Comparison of ENCODE assay signal across 16 cellular contexts in genomic region chr11:10640308-10640707, GRCh38. TPM values are rescaled to one million over a fixed set of nuclear protein-coding genes. Genes with fewer than 3 reads are reported as not detected.
DNase-seq lines count a peak whose midpoint lies in the region; ATAC-seq and TF ChIP-seq lines count a peak whose summit lies in the region.
"Had no signal": no experiment of that assay in that cellular context is flagged by ENCODE, and none has a peak within 500 bp of the region (broad histone marks: within the 10 kb centered on the region; RNA-seq: fewer than 3 reads in every experiment).

No MANE protein-coding gene starts in this region.

- no peaks in the 10 kb centered on the region for H3K9me3 ChIP-seq in OCI-LY3 (ENCODE audit: insufficient read depth, low read length)
- H3K9me3 ChIP-seq in mucosa of descending colon, result no peaks in the 10 kb centered on the region
- H3K9me3 ChIP-seq: MG63 had no signal

- no peaks in the 10 kb centered on the region for H3K79me2 ChIP-seq in OCI-LY3 (ENCODE audit: low read length)

- ATAC-seq in left lobe of liver, result peak; percentile 22
- no peak for ATAC-seq in mucosa of descending colon
- no peak for ATAC-seq in HG02884 (IDR thresholded peaks at IDR 0.05; ENCODE audit: unreplicated experiment)
- ATAC-seq: activated CD4-positive, alpha-beta T cell treated with anti-CD3 and anti-CD28 coated beads for 36 hours; PC-3 had no signal

- no peaks in the 10 kb centered on the region for H3K36me3 ChIP-seq in OCI-LY3 (replicated peaks; ENCODE audit: low read depth, low read length)
- H3K36me3 ChIP-seq in mucosa of descending colon (ENCODE audit: low read depth), result no peaks in the 10 kb centered on the region
- H3K36me3 ChIP-seq: MG63 had no signal

- peak overlapping the region; percentile 36 for H3K4me2 ChIP-seq in OCI-LY3 (ENCODE audit: low read length)
- H3K4me2 ChIP-seq: smooth muscle cell had no signal

- H3K27ac ChIP-seq in HL-60 (replicated peaks), result peak overlapping the region; percentile 37
- no peak overlapping the region for H3K27ac ChIP-seq in OCI-LY3 (ENCODE audit: low read length)
- peak overlapping the region; percentile 65 for H3K27ac ChIP-seq in substantia nigra (ENCODE audit: low read depth, low read length, poor library complexity, severe bottlenecking)

- H3K4me3 ChIP-seq in HL-60 (replicated peaks; ENCODE audit: insufficient read depth, low read length), result no peak overlapping the region
- H3K4me3 ChIP-seq in OCI-LY3 (ENCODE audit: low read length), result no peak overlapping the region
- H3K4me3 ChIP-seq in mucosa of descending colon, result no peak overlapping the region
- H3K4me3 ChIP-seq: MG63, smooth muscle cell had no signal

- no peaks in the 10 kb centered on the region for H3K36me3 Mint-ChIP-seq in activated T-cell treated with anti-CD3 and anti-CD28 coated beads, Interleukin-2, amount 50 U/mL, for 24 hours (ENCODE audit: low read depth)
- H3K36me3 Mint-ChIP-seq: activated naive CD8-positive, alpha-beta T cell treated with anti-CD3 and anti-CD28 coated beads, Interleukin-2, amount 10 ng/mL, durations not matched to agents 7 days and 5 days had no signal

- H3K9ac ChIP-seq in OCI-LY3 (ENCODE audit: low read length), result no peak overlapping the region

- no peaks in the 10 kb centered on the region for H3K27me3 ChIP-seq in HL-60 (ENCODE audit: insufficient read depth, poor library complexity, severe bottlenecking)
- no peaks in the 10 kb centered on the region for H3K27me3 ChIP-seq in OCI-LY3 (ENCODE audit: low read depth, low read length)
- H3K27me3 ChIP-seq: MG63 had no signal

- no peaks in the 10 kb centered on the region for H3K4me1 Mint-ChIP-seq in activated T-cell treated with anti-CD3 and anti-CD28 coated beads, Interleukin-2, amount 50 U/mL, for 24 hours (ENCODE audit: low read depth)
- H3K4me1 Mint-ChIP-seq: activated CD4-positive, alpha-beta T cell treated with anti-CD3 and anti-CD28 coated beads for 36 hours; activated naive CD8-positive, alpha-beta T cell treated with anti-CD3 and anti-CD28 coated beads, Interleukin-2, amount 10 ng/mL, durations not matched to agents 7 days and 5 days had no signal

- TF ChIP-seq CTCF in HL-60 (IDR thresholded peaks at IDR 0.05; ENCODE audit: insufficient read depth, low read length) (no peak), OCI-LY3 (IDR thresholded peaks at IDR 0.05; ENCODE audit: low read depth, low read length) (no peak), mucosa of descending colon (IDR thresholded peaks at IDR 0.05) (no peak)

- DNase-seq in HL-60 (ENCODE audit: low read depth in 1 of 2, low spot score in 1 of 2) (peak in 1 of 2 experiments; percentile 71), left lobe of liver (ENCODE audit: low spot score) (no peak), substantia nigra (lab: John Stamatoyannopoulos, UW) (no peak), mucosa of descending colon (no peak)
- no peak for DNase-seq in activated T-cell treated with anti-CD3 and anti-CD28 coated beads, Interleukin-2, amount 50 U/mL, for 24 hours
- DNase-seq: activated CD4-positive, alpha-beta T cell treated with anti-CD3 and anti-CD28 coated beads for 36 hours; activated naive CD8-positive, alpha-beta T cell treated with anti-CD3 and anti-CD28 coated beads, Interleukin-2, amount 10 ng/mL, durations not matched to agents 7 days and 5 days; cerebellar nuclear complex; DMS79 treated with DMSO at 0.1 percent for 48 hours; MG63; NCI-H2171 treated with DMSO at 0.1 percent for 48 hours; PC-3; T-helper 1 cell had no signal

- no peaks in the 10 kb centered on the region for H4K20me1 ChIP-seq in OCI-LY3 (ENCODE audit: insufficient read depth, low read length)

- no peak overlapping the region for H3K4me3 Mint-ChIP-seq in activated T-cell treated with anti-CD3 and anti-CD28 coated beads, Interleukin-2, amount 50 U/mL, for 24 hours
- H3K4me3 Mint-ChIP-seq: activated CD4-positive, alpha-beta T cell treated with anti-CD3 and anti-CD28 coated beads for 36 hours; activated naive CD8-positive, alpha-beta T cell treated with anti-CD3 and anti-CD28 coated beads, Interleukin-2, amount 10 ng/mL, durations not matched to agents 7 days and 5 days had no signal

- H3K9me3 Mint-ChIP-seq in activated T-cell treated with anti-CD3 and anti-CD28 coated beads, Interleukin-2, amount 50 U/mL, for 24 hours, result no peaks in the 10 kb centered on the region
- H3K9me3 Mint-ChIP-seq: activated naive CD8-positive, alpha-beta T cell treated with anti-CD3 and anti-CD28 coated beads, Interleukin-2, amount 10 ng/mL, durations not matched to agents 7 days and 5 days had no signal

- no peak overlapping the region for H3K27ac Mint-ChIP-seq in activated T-cell treated with anti-CD3 and anti-CD28 coated beads, Interleukin-2, amount 50 U/mL, for 24 hours
- H3K27ac Mint-ChIP-seq: activated CD4-positive, alpha-beta T cell treated with anti-CD3 and anti-CD28 coated beads for 36 hours; activated naive CD8-positive, alpha-beta T cell treated with anti-CD3 and anti-CD28 coated beads, Interleukin-2, amount 10 ng/mL, durations not matched to agents 7 days and 5 days had no signal

- no peak overlapping the region for H2AFZ ChIP-seq in OCI-LY3 (ENCODE audit: low read depth, low read length)

- peaks cover 35% of the 10 kb centered on the region for H3K4me1 ChIP-seq in OCI-LY3 (ENCODE audit: low read length)
- no peaks in the 10 kb centered on the region for H3K4me1 ChIP-seq in mucosa of descending colon (ENCODE audit: low read depth)

- intact Hi-C loops in mucosa of descending colon (cut with DNase I, micrococcal nuclease), result no loop called here

- H3K27me3 Mint-ChIP-seq in activated T-cell treated with anti-CD3 and anti-CD28 coated beads, Interleukin-2, amount 50 U/mL, for 24 hours, result peaks cover 2% of the 10 kb centered on the region
- H3K27me3 Mint-ChIP-seq: activated CD4-positive, alpha-beta T cell treated with anti-CD3 and anti-CD28 coated beads for 36 hours had no signal

RNA-seq across cellular contexts. Expression of gene IRAG1, which starts 53.2 kb away (rescaled TPM):
- total RNA-seq in left lobe of liver, result 0.53 TPM
- total RNA-seq in mucosa of descending colon, result 100 to 1,000 TPM in 1 of 3 donors, 10 to 100 TPM in 1, 1 to 10 TPM in 1; 7.5 to 134 (median 15.4) TPM
- total RNA-seq: activated CD4-positive, alpha-beta T cell treated with anti-CD3 and anti-CD28 coated beads for 36 hours; activated naive CD8-positive, alpha-beta T cell treated with anti-CD3 and anti-CD28 coated beads, Interleukin-2, amount 10 ng/mL, durations not matched to agents 7 days and 5 days; PC-3 had no signal
